ENCODE assay signal across 8 cellular contexts in the genomic region with DNA sequence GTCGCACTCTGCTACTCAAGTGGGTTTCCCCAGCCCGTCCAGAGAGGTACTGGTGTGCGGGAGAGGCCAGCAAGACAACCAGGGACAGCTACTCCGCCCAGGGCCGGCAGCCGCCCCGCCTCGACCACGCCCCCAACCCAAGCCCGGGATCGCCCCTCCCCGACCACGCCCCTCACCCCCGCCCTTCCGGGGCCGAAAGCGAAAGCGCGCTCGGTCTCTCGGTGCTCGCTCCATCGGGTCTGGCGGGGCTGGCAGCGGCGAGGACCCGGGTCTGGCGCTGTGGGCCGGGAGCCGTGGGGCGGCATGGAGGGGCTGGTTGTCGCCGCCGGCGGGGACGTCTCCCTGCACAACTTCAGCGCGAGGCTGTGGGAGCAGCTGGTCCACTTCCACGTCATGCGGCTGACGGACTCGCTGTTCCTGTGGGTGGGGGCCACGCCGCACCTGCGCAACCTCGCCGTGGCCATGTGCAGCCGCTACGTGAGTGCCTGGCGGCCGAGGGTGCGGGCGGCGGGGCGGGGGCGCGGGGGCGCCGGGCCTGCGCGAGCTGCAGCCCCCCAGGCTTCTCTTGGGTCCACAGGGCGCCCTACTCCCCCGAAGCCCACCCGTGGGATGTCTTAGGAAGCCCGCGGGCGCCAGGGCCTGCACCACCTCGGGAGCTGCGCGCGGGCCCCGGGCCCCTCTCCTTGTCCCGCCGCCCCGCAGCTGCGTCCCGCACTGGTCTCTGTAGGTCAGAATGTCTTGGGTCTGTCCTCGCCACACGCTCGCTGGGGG. TPM values are rescaled to one million over a fixed set of nuclear protein-coding genes. Genes with fewer than 3 reads are reported as not detected.
DNase-seq lines count a peak whose midpoint lies in the region; ATAC-seq and TF ChIP-seq lines count a peak whose summit lies in the region.

A gene with protein sequence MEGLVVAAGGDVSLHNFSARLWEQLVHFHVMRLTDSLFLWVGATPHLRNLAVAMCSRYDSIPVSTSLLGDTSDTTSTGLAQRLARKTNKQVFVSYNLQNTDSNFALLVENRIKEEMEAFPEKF (plus strand): TSS at position 228 of the 771 bp plus-strand sequence. CDS start 76 bp downstream, at position 304.

- CTCF ChIA-PET in PC-3 (lab: Charles Lee), result interaction anchor here (0.7 to 1.5 kb wide), 2 partner anchors 50 to 102 kb away, joined by 3 read pairs; a partner anchor contains a TSS

- TF ChIP-seq CTCF in PC-3 (conservative IDR thresholded peaks at IDR 0.05; ENCODE audit: low read depth, low read length), result no peak

- in situ Hi-C loops in KBM-7 (cut with MboI; ENCODE audit: low pct_unique_long_range_greater_than_20kb, low sequenced_read_pairs), result loop anchor here (10.0 kb wide), 1 partner anchor 134 kb away; no protein-coding TSS in a partner anchor

- peak within 1 kb of the TSS; percentile 28 for H3K27ac ChIP-seq in PC-3 (ENCODE audit: low read length)

- peaks cover 24% of the 10 kb centered on the region; the same call in 1 of the 2 replicates for H4K20me1 ChIP-seq in PC-3 (ENCODE audit: low read length)

- H3K4me1 ChIP-seq in PC-3 (ENCODE audit: insufficient read depth, low read length) (peaks cover 14% of the 10 kb centered on the region), mucosa of stomach (ENCODE audit: control insufficient read depth, insufficient read depth, low read length) (peaks cover 25% of the 10 kb centered on the region)

- peaks cover 4% of the 10 kb centered on the region for H3K36me3 ChIP-seq in PC-3 (ENCODE audit: low read depth, low read length)
- no peaks in the 10 kb centered on the region for H3K36me3 ChIP-seq in mucosa of stomach (ENCODE audit: control insufficient read depth, insufficient read depth, low read length)

- H3K9me3 ChIP-seq in PC-3 (ENCODE audit: low read length) (no peaks in the 10 kb centered on the region), mucosa of stomach (ENCODE audit: control insufficient read depth, low read length) (no peaks in the 10 kb centered on the region)

- DNase-seq in DMS153 (lab: John Stamatoyannopoulos, UW) (peak; percentile 40), KBM-7 (peak; percentile 77), PC-3 (peak; percentile 88), erythroblast (lab: John Stamatoyannopoulos, UW) (peak; percentile 93 to 96)
- DNase-seq in activated T-cell treated with anti-CD3 and anti-CD28 coated beads, Interleukin-2, amount 50 U/mL, for 1 hour, result peak; percentile 94
- DNase-seq in stimulated activated CD8-positive, alpha-beta memory T cell treated with anti-CD3 and anti-CD28 coated beads, Interleukin-4, amount 100 ng/mL, for 4 hours (ENCODE audit: low read depth in 2 of 2, low spot score in 1 of 2), result peak; percentile 86 to 91

- peak within 1 kb of the TSS; percentile 64 for H2AFZ ChIP-seq in PC-3 (ENCODE audit: low read length)

- peaks cover 51% of the 10 kb centered on the region for H3K79me2 ChIP-seq in PC-3 (ENCODE audit: low read length)

- no peaks in the 10 kb centered on the region for H3F3A ChIP-seq in PC-3 (ENCODE audit: low read length, unreplicated experiment)

- H3K4me2 ChIP-seq in PC-3 (ENCODE audit: low read length), result peak within 1 kb of the TSS; percentile 93

- no peaks in the 10 kb centered on the region for H3K9me2 ChIP-seq in PC-3 (replicated peaks; ENCODE audit: low read length)

- H3K4me3 ChIP-seq in PC-3 (ENCODE audit: low read length) (peak within 1 kb of the TSS; percentile 84), mucosa of stomach (ENCODE audit: low read length) (peak within 1 kb of the TSS; percentile 48)

- TF ChIP-seq POLR2A in erythroblast (IDR thresholded peaks at IDR 0.05; ENCODE audit: low read length), result peak; percentile 60

- intact Hi-C loops in PC-3 (cut with micrococcal nuclease), result loop anchor here (10.0 kb wide), 1 partner anchor 264 kb away; a partner anchor contains a TSS

- POLR2A ChIA-PET in PC-3 (lab: Charles Lee; ENCODE audit: unreplicated experiment), result no interaction called here

- ATAC-seq in GM21619 (IDR thresholded peaks at IDR 0.05; ENCODE audit: unreplicated experiment) (peak; percentile 72), PC-3 (peak; percentile 83)

- no peaks in the 10 kb centered on the region for H3K27me3 ChIP-seq in PC-3 (ENCODE audit: low read length)
- no peaks in the 10 kb centered on the region for H3K27me3 ChIP-seq in mucosa of stomach (ENCODE audit: control insufficient read depth, insufficient read depth, low read length)

- peak within 1 kb of the TSS; percentile 89 for H3K9ac ChIP-seq in PC-3 (ENCODE audit: low read length)
- H3K9ac ChIP-seq in mucosa of stomach (ENCODE audit: low read length), result peak within 1 kb of the TSS; percentile 63

- BruUV-seq in PC-3 (replicated peaks; lab: Mats Ljungman, UMichigan), result no TSS peak

RNA-seq across cellular contexts. Expression of the gene that starts here (rescaled TPM):
- 51.9 and 63.3 TPM in 2 replicates for total RNA-seq in PC-3 (2014; rRNA removed)

Comparison
In these comparisons a context has a peak if more than half of its experiments do, and no peak if none do; other contexts are left out.
1. Peak in every context shown above with its lines: DNase-seq, ATAC-seq, H3K4me3 ChIP-seq and H3K27ac ChIP-seq.
2. DNase-seq: peak in every context shown above with its lines; median percentile 94 in erythroblast; 94 in activated T-cell treated with anti-CD3 and anti-CD28 coated beads, Interleukin-2, amount 50 U/mL, for 1 hour; 88 in stimulated activated CD8-positive, alpha-beta memory T cell treated with anti-CD3 and anti-CD28 coated beads, Interleukin-4, amount 100 ng/mL, for 4 hours; 88 in PC-3; 77 in KBM-7; 40 in DMS153.